ENCODE assay signal across 1 cellular context in the genomic region with DNA sequence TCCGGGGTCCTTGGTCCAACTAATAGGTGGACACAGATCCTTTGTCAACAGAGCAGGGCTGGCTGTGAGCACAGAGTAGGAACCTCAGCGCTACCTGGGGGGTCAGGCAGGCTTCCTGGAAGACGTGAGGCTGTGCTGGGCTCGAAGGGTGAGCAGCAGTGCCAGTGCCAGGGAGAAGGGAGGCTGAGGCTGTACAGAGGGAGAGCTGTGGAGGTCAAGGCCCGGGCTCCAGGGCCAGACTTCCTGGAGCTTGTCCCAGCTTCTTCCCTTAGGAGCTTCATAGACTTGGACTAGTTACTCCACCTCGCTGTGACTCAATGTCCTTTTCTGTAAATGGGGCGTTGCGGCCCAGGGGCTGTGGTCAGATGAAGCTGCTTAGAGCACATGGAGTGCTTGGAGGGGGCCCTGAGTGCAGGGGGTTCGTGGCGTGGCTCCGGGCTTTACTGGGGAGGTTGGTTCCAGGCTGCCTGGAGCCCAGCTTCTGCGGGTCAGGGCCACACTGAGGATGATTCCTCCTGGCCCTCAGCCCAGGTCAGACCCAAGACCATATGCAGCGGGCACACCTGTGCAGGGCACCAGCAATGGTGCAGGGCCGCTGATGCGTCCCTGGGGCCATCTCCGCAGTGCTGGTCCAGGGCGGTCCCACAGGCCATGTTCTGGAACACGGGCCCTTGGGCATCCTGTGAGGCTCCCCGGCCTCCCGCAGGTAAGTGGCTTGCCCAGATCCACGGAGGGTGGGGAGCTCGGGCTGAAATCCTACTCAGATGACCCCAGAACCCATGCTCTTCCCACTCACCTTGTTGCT.
TF ChIP-seq lines count a peak whose summit lies in the region.

No MANE protein-coding gene starts in this region.

TF ChIP-seq in HCT116, 20 proteins besides CTCF, POLR2A, EP300 and RAD21 (continued from another document):
- TF ChIP-seq, protein P1, sequence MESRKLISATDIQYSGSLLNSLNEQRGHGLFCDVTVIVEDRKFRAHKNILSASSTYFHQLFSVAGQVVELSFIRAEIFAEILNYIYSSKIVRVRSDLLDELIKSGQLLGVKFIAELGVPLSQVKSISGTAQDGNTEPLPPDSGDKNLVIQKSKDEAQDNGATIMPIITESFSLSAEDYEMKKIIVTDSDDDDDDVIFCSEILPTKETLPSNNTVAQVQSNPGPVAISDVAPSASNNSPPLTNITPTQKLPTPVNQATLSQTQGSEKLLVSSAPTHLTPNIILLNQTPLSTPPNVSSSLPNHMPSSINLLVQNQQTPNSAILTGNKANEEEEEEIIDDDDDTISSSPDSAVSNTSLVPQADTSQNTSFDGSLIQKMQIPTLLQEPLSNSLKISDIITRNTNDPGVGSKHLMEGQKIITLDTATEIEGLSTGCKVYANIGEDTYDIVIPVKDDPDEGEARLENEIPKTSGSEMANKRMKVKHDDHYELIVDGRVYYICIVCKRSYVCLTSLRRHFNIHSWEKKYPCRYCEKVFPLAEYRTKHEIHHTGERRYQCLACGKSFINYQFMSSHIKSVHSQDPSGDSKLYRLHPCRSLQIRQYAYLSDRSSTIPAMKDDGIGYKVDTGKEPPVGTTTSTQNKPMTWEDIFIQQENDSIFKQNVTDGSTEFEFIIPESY (IDR thresholded peaks at IDR 0.05; ENCODE audit: extremely low read depth, insufficient replicate concordance, low read length), result no peak
